Comparison of ENCODE assay signal across 8 cellular contexts in the genomic region with DNA sequence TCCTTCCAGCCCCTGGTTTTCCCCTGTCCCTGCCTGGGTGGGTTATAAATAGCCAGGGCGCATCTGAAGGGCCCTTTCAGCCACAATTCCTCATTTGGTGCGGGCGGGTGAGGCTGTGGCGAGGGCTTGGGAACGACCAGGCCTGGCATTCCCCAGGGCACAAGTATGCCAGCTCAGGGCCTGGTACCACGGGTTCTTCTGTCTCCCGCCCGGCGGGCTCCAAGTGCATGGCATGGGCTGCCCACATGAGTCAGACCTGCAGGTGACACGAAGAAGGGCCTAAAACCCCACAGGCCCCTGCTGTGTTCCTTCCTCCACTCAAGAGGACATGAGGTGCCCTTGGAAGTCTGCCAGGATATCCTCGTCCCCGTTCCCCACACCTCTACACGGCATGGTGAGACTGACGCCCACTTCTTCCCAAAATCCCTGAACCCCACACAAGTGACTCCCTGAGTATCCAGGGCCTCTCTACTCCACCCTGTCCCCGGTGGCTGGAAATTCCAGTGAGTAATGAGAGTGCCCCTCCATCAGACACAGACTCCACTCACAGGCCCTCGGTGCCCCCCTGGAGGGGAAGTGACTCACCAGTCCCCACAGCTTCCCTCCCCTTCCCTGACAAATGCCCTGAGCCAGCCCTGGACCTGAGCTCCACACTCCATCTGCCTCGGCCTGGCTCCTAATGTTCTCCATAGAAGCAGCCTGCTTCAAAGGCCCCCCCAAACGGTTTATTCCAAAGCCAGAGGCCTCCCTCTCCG.
DNase-seq lines count a peak whose midpoint lies in the region; ATAC-seq and TF ChIP-seq lines count a peak whose summit lies in the region.

No MANE protein-coding gene starts in this region.

- 25 to 32% (median 31%) methylated on average over 19 of the region's 19 CpGs for WGBS in heart left ventricle, 4 donors

- H3K9ac ChIP-seq in rectal smooth muscle tissue (ENCODE audit: low read length), result no peak overlapping the region

- intact Hi-C loops in Caco-2 (cut with micrococcal nuclease; ENCODE audit: unreplicated experiment), result no loop called here
- intact Hi-C loops in activated T-helper 1 cell treated with anti-CD3 and anti-CD28 coated beads, Interleukin-12 subunit alpha, Interleukin-12 subunit beta, Interleukin-2, Interleukin-4 antibody, amounts not matched to agents 30 ng/mL and 10 ng/mL and 1 ng/mL, durations not matched to agents 14 hours and 24 hours and 36 hours (cut with micrococcal nuclease), result no loop called here
- intact Hi-C loops in heart left ventricle (cut with DNase I), result loop anchor here in 1 of 10 donors (5.0 kb wide), 1 partner anchor 34 kb away; no protein-coding TSS in a partner anchor

- H3K9me3 Mint-ChIP-seq in Caco-2 (ENCODE audit: unreplicated experiment) (no peaks in the 10 kb centered on the region), IgD-negative memory B cell (no peaks in the 10 kb centered on the region)
- H3K9me3 Mint-ChIP-seq in activated T-helper 1 cell treated with anti-CD3 and anti-CD28 coated beads, Interleukin-12 subunit alpha, Interleukin-12 subunit beta, Interleukin-2, Interleukin-4 antibody, amounts not matched to agents 30 ng/mL and 10 ng/mL and 1 ng/mL, durations not matched to agents 14 hours and 24 hours and 36 hours, result no peaks in the 10 kb centered on the region

- H3K36me3 ChIP-seq in Caco-2 (ENCODE audit: control insufficient read depth, insufficient read depth, low read length) (no peaks in the 10 kb centered on the region), heart left ventricle (peaks cover 0 to 10% (median 0%) of the 10 kb centered on the region in 9 donors), rectal smooth muscle tissue (ENCODE audit: control insufficient read depth, insufficient read depth, low read length) (no peaks in the 10 kb centered on the region)

- CTCF ChIA-PET in Caco-2 (lab: Charles Lee), result interaction anchor here (1.2 to 1.7 kb wide), 4 partner anchors 11 to 76 kb away, joined by 6 to 8 read pairs (median 8); no protein-coding TSS in a partner anchor

- no TSS peak for BruUV-seq in Caco-2 (replicated peaks; lab: Mats Ljungman, UMichigan)

- ATAC-seq in heart left ventricle, result peak; percentile 35 to 50 (median 46)
- no peak for ATAC-seq in HG03159 (IDR thresholded peaks at IDR 0.05; ENCODE audit: unreplicated experiment)

- H3K27ac ChIP-seq in heart left ventricle (peak overlapping the region; percentile 59 to 99 (median 96)), rectal smooth muscle tissue (ENCODE audit: low read depth, low read length) (peak overlapping the region; percentile 69)

- peaks cover 42% of the 10 kb centered on the region for H3K4me1 ChIP-seq in Caco-2
- peaks cover 18 to 79% (median 63%) of the 10 kb centered on the region in 12 donors for H3K4me1 ChIP-seq in heart left ventricle
- peaks cover 16% of the 10 kb centered on the region for H3K4me1 ChIP-seq in rectal smooth muscle tissue (ENCODE audit: control insufficient read depth, insufficient read depth, low read length)

- H3K36me3 Mint-ChIP-seq in Caco-2 (ENCODE audit: insufficient read depth, unreplicated experiment) (no peaks in the 10 kb centered on the region), IgD-negative memory B cell (no peaks in the 10 kb centered on the region)
- H3K36me3 Mint-ChIP-seq in activated T-helper 1 cell treated with anti-CD3 and anti-CD28 coated beads, Interleukin-12 subunit alpha, Interleukin-12 subunit beta, Interleukin-2, Interleukin-4 antibody, amounts not matched to agents 30 ng/mL and 10 ng/mL and 1 ng/mL, durations not matched to agents 14 hours and 24 hours and 36 hours (ENCODE audit: low read depth), result peaks cover 2% of the 10 kb centered on the region

- peak overlapping the region; percentile 73 for H3K27ac Mint-ChIP-seq in Caco-2 (ENCODE audit: unreplicated experiment)
- H3K27ac Mint-ChIP-seq in IgD-negative memory B cell, result peak overlapping the region in 2 of 3 donors; percentile 39 to 63
- peak overlapping the region; percentile 45 for H3K27ac Mint-ChIP-seq in activated T-helper 1 cell treated with anti-CD3 and anti-CD28 coated beads, Interleukin-12 subunit alpha, Interleukin-12 subunit beta, Interleukin-2, Interleukin-4 antibody, amounts not matched to agents 30 ng/mL and 10 ng/mL and 1 ng/mL, durations not matched to agents 14 hours and 24 hours and 36 hours

- H3K4me3 ChIP-seq in Caco-2 (ENCODE audit: low read depth, low read length) (no peak overlapping the region), heart left ventricle (no peak overlapping the region), rectal smooth muscle tissue (ENCODE audit: low read length) (peak overlapping the region; percentile 19)

- H3K27me3 ChIP-seq in Caco-2 (replicated peaks; ENCODE audit: control insufficient read depth, insufficient read depth, low read length) (no peaks in the 10 kb centered on the region), heart left ventricle (no peaks in the 10 kb centered on the region), rectal smooth muscle tissue (ENCODE audit: control insufficient read depth, insufficient read depth, low read length) (no peaks in the 10 kb centered on the region)

- TF ChIP-seq POLR2A in heart left ventricle (IDR thresholded peaks at IDR 0.05), result no peak

- no peak for TF ChIP-seq CTCF in Caco-2 (IDR thresholded peaks at IDR 0.05; ENCODE audit: insufficient read depth in 1 of 2, low read depth in 1 of 2, low read length in 1 of 2, severe bottlenecking in 1 of 2, unreplicated experiment in 1 of 2)
- no peak for TF ChIP-seq CTCF in heart left ventricle (IDR thresholded peaks at IDR 0.05)
- no peak for TF ChIP-seq CTCF in GM10266 (IDR thresholded peaks at IDR 0.05; ENCODE audit: control insufficient read depth, insufficient read depth, low read depth, missing control alignments)

- POLR2A ChIA-PET in Caco-2 (lab: Charles Lee), result interaction anchor here (0.6 to 1.5 kb wide), 3 partner anchors 12 to 345 kb away, joined by 3 to 13 read pairs (median 3); partner anchors contain the start of gene CRK

- H3K9me3 ChIP-seq in Caco-2 (no peaks in the 10 kb centered on the region), heart left ventricle (no peaks in the 10 kb centered on the region)

- no peaks in the 10 kb centered on the region for H3K27me3 Mint-ChIP-seq in Caco-2 (ENCODE audit: insufficient read depth, unreplicated experiment)
- no peaks in the 10 kb centered on the region for H3K27me3 Mint-ChIP-seq in IgD-negative memory B cell
- H3K27me3 Mint-ChIP-seq in activated T-helper 1 cell treated with anti-CD3 and anti-CD28 coated beads, Interleukin-12 subunit alpha, Interleukin-12 subunit beta, Interleukin-2, Interleukin-4 antibody, amounts not matched to agents 30 ng/mL and 10 ng/mL and 1 ng/mL, durations not matched to agents 14 hours and 24 hours and 36 hours (ENCODE audit: insufficient read depth), result no peaks in the 10 kb centered on the region

- peak overlapping the region; percentile 85 for H3K4me3 Mint-ChIP-seq in Caco-2 (ENCODE audit: unreplicated experiment)
- peak overlapping the region; percentile 61 to 86 (median 84) for H3K4me3 Mint-ChIP-seq in IgD-negative memory B cell
- H3K4me3 Mint-ChIP-seq in activated T-helper 1 cell treated with anti-CD3 and anti-CD28 coated beads, Interleukin-12 subunit alpha, Interleukin-12 subunit beta, Interleukin-2, Interleukin-4 antibody, amounts not matched to agents 30 ng/mL and 10 ng/mL and 1 ng/mL, durations not matched to agents 14 hours and 24 hours and 36 hours, result peak overlapping the region; percentile 72

- no peak for DNase-seq in Caco-2
- DNase-seq in activated T-helper 1 cell treated with anti-CD3 and anti-CD28 coated beads, Interleukin-12 subunit alpha, Interleukin-12 subunit beta, Interleukin-2, Interleukin-4 antibody, amounts not matched to agents 30 ng/mL and 10 ng/mL and 1 ng/mL, durations not matched to agents 14 hours and 24 hours and 36 hours (ENCODE audit: low spot score), result no peak
- DNase-seq in heart left ventricle, result peak; percentile 74 to 89 (median 84)
- DNase-seq in GM10266 (ENCODE audit: extremely low spot score), result no peak
- DNase-seq in retina, result no peak

- H3K4me1 Mint-ChIP-seq in Caco-2 (ENCODE audit: low read depth, unreplicated experiment), result peaks cover 33% of the 10 kb centered on the region
- H3K4me1 Mint-ChIP-seq in IgD-negative memory B cell, result peaks cover 0 to 21% (median 8%) of the 10 kb centered on the region in 3 donors
- peaks cover 49% of the 10 kb centered on the region for H3K4me1 Mint-ChIP-seq in activated T-helper 1 cell treated with anti-CD3 and anti-CD28 coated beads, Interleukin-12 subunit alpha, Interleukin-12 subunit beta, Interleukin-2, Interleukin-4 antibody, amounts not matched to agents 30 ng/mL and 10 ng/mL and 1 ng/mL, durations not matched to agents 14 hours and 24 hours and 36 hours (ENCODE audit: low read depth)

Comparison
In these comparisons a context has a peak if more than half of its experiments do, and no peak if none do; other contexts are left out.
1. DNase-seq: peak in heart left ventricle (5 of 5); none in Caco-2 (0 of 2), activated T-helper 1 cell treated with anti-CD3 and anti-CD28 coated beads, Interleukin-12 subunit alpha, Interleukin-12 subunit beta, Interleukin-2, Interleukin-4 antibody, amounts not matched to agents 30 ng/mL and 10 ng/mL and 1 ng/mL, durations not matched to agents 14 hours and 24 hours and 36 hours (single experiment), GM10266 (single experiment) and retina (single experiment).
2. Peak in every context shown above with its lines, with median percentiles within 50 percentile points of each other: H3K27ac Mint-ChIP-seq and H3K4me3 Mint-ChIP-seq.